Comparison of ENCODE assay signal across 8 cellular contexts in genomic region chr1:175191654-175192053, GRCh38. TPM values are rescaled to one million over a fixed set of nuclear protein-coding genes. Genes with fewer than 3 reads are reported as not detected.
A peak's percentile ranks its signal among the peaks of the same experiment; 100 is the strongest.
DNase-seq lines count a peak whose midpoint lies in the region; ATAC-seq and TF ChIP-seq lines count a peak whose summit lies in the region.

No MANE protein-coding gene starts in this region.

- H3K27ac Mint-ChIP-seq in stimulated activated naive CD8-positive, alpha-beta T cell treated with anti-CD3 and anti-CD28 coated beads, Interleukin-15, Interleukin-2, amounts not matched to agents 100 ng/mL and 50 ng/mL, for 24 hours: peak overlapping the region; percentile 92

- H3K27me3 ChIP-seq in Karpas-422 (ENCODE audit: low read length): no peaks in the 10 kb centered on the region
- no peaks in the 10 kb centered on the region for H3K27me3 ChIP-seq in adrenal gland

- H3K79me2 ChIP-seq in Karpas-422 (ENCODE audit: low read length): peaks cover 58% of the 10 kb centered on the region

- H4K20me1 ChIP-seq in Karpas-422 (ENCODE audit: insufficient read depth, low read depth, low read length): peaks cover 20% of the 10 kb centered on the region; the same call in 1 of the 2 replicates

- H3K4me2 ChIP-seq in Karpas-422 (ENCODE audit: low read depth, low read length, poor library complexity, severe bottlenecking): peak overlapping the region; percentile 97

- WGBS in adrenal gland, 4 donors: 15 to 35% (median 26%) methylated on average over 7 of the region's 7 CpGs

- peak overlapping the region; percentile 82 for H3K9ac ChIP-seq in Karpas-422 (ENCODE audit: low read length)

- H3K36me3 Mint-ChIP-seq in stimulated activated naive CD8-positive, alpha-beta T cell treated with anti-CD3 and anti-CD28 coated beads, Interleukin-15, Interleukin-2, amounts not matched to agents 100 ng/mL and 50 ng/mL, for 24 hours (ENCODE audit: low read depth): peaks cover 21% of the 10 kb centered on the region

- H3K27ac ChIP-seq in Karpas-422 (ENCODE audit: low read length) (peak overlapping the region; percentile 88), adrenal gland (peak overlapping the region in 4 of 5 donors; percentile 50 to 92 (median 82))

- H3K9me3 Mint-ChIP-seq in stimulated activated naive CD8-positive, alpha-beta T cell treated with anti-CD3 and anti-CD28 coated beads, Interleukin-15, Interleukin-2, amounts not matched to agents 100 ng/mL and 50 ng/mL, for 24 hours: no peaks in the 10 kb centered on the region

- intact Hi-C loops in adrenal gland (cut with DNase I) (no loop called here), left colon (cut with DNase I, micrococcal nuclease) (no loop called here)

- peak overlapping the region; percentile 91 for H3K4me3 Mint-ChIP-seq in stimulated activated naive CD8-positive, alpha-beta T cell treated with anti-CD3 and anti-CD28 coated beads, Interleukin-15, Interleukin-2, amounts not matched to agents 100 ng/mL and 50 ng/mL, for 24 hours

- TF ChIP-seq POLR2A in adrenal gland (IDR thresholded peaks at IDR 0.05): no peak

- no peaks in the 10 kb centered on the region for H3K27me3 Mint-ChIP-seq in stimulated activated naive CD8-positive, alpha-beta T cell treated with anti-CD3 and anti-CD28 coated beads, Interleukin-15, Interleukin-2, amounts not matched to agents 100 ng/mL and 50 ng/mL, for 24 hours

- no peak overlapping the region for H2AFZ ChIP-seq in Karpas-422 (ENCODE audit: low read length)

- no peak for TF ChIP-seq CTCF in adrenal gland (IDR thresholded peaks at IDR 0.05)

- H3K9me2 ChIP-seq in Karpas-422 (replicated peaks; ENCODE audit: insufficient read depth, low read length): no peaks in the 10 kb centered on the region

- ATAC-seq in left colon (peak; percentile 34), GM19467 (IDR thresholded peaks at IDR 0.05; ENCODE audit: unreplicated experiment) (no peak)

- H3K4me3 ChIP-seq in Karpas-422 (ENCODE audit: low read length): peak overlapping the region; percentile 83
- H3K4me3 ChIP-seq in adrenal gland: peak overlapping the region; percentile 36 to 90 (median 74)

- peak; percentile 19 for DNase-seq in activated CD8-positive, alpha-beta memory T cell treated with anti-CD3 and anti-CD28 coated beads, Interleukin-2, amount 50 U/mL, for 4 hours
- no peak for DNase-seq in activated CD8-positive, alpha-beta memory T cell treated with anti-CD3 and anti-CD28 coated beads, Interleukin-2, amount 50 U/mL, for 48 hours
- DNase-seq in Karpas-422: peak; percentile 63
- DNase-seq in adrenal gland: peak in 3 of 7 donors; percentile 21 to 32 (median 28)
- DNase-seq in left colon: peak; percentile 39 to 43
- no peak for DNase-seq in SHP77 (lab: John Stamatoyannopoulos, UW)

- peaks cover 82% of the 10 kb centered on the region for H3K4me1 ChIP-seq in Karpas-422 (ENCODE audit: low read length)
- peaks cover 7 to 12% of the 10 kb centered on the region in 2 donors for H3K4me1 ChIP-seq in adrenal gland (replicated peaks in 1 of 2)

- H3K4me1 Mint-ChIP-seq in stimulated activated naive CD8-positive, alpha-beta T cell treated with anti-CD3 and anti-CD28 coated beads, Interleukin-15, Interleukin-2, amounts not matched to agents 100 ng/mL and 50 ng/mL, for 24 hours (ENCODE audit: low read depth): peaks cover 66% of the 10 kb centered on the region

- H3K36me3 ChIP-seq in Karpas-422 (ENCODE audit: insufficient read depth, low read length): peaks cover 37% of the 10 kb centered on the region
- H3K36me3 ChIP-seq in adrenal gland (replicated peaks in 1 of 2): no peaks in the 10 kb centered on the region

- H3K9me3 ChIP-seq in Karpas-422 (ENCODE audit: low read length): no peaks in the 10 kb centered on the region
- no peaks in the 10 kb centered on the region for H3K9me3 ChIP-seq in adrenal gland (replicated peaks in 1 of 3)

RNA-seq across cellular contexts. Expression of gene KIAA0040, which starts 0.9 kb away (rescaled TPM):
- 48.5 and 86.6 TPM in 2 replicates for total RNA-seq in Karpas-422 (2014; rRNA removed; shearing (Covaris generic); ENCODE audit: low replicate concordance)
- total RNA-seq in adrenal gland (10 to 100 TPM in 6 of 8 donors, 1 to 10 TPM in 2; 7.6 to 54.3 (median 21.5) TPM), left colon (10 to 100 TPM; 14.8 to 14.9 TPM)
- 1 to 10 TPM; 5.0 to 9.5 (median 7.4) TPM for polyA plus RNA-seq in adrenal gland

Comparison
In these comparisons a context has a peak if more than half of its experiments do, and no peak if none do; other contexts are left out.
1. DNase-seq: peak in activated CD8-positive, alpha-beta memory T cell treated with anti-CD3 and anti-CD28 coated beads, Interleukin-2, amount 50 U/mL, for 4 hours (single experiment), Karpas-422 (single experiment) and left colon (2 of 2); none in activated CD8-positive, alpha-beta memory T cell treated with anti-CD3 and anti-CD28 coated beads, Interleukin-2, amount 50 U/mL, for 48 hours (single experiment) and SHP77 (0 of 2).